In genomic region chr1:234484218-234484617, GRCh38 we compare ENCODE assay signal across 27 cellular contexts.
"Had no signal": no experiment of that assay in that cellular context is flagged by ENCODE, and none has a peak within 500 bp of the region (broad histone marks: within the 10 kb centered on the region; RNA-seq: fewer than 3 reads in every experiment).

No MANE protein-coding gene starts in this region.

- H3K4me2 ChIP-seq: neural progenitor cell had no signal

- H2AFZ ChIP-seq: neural progenitor cell, parathyroid adenoma had no signal

- H3K27ac ChIP-seq: epithelial cell of prostate, heart right ventricle, neural progenitor cell, parathyroid adenoma, right lobe of liver, thoracic aorta, upper lobe of left lung had no signal

- DNase-seq: dorsolateral prefrontal cortex; effector CD4-positive, alpha-beta T cell; glutamatergic neuron; heart right ventricle; hippocampal formation; mesendoderm; midbrain; naive thymus-derived CD4-positive, alpha-beta T cell; right lobe of liver; small intestine; stimulated activated CD4-positive, alpha-beta T cell treated with anti-CD3 and anti-CD28 coated beads, Interleukin-15, amount 100 ng/mL, for 24 hours; stimulated activated CD4-positive, alpha-beta T cell treated with anti-CD3 and anti-CD28 coated beads, Interleukin-2, amount 100 ng/mL, for 48 hours; stimulated activated naive B cell treated with anti-CD40 and anti-IgM and Interleukin-4, amounts not matched to agents 10 μg/mL and 1 μg/mL and 100 μg/mL, for 72 hours; upper lobe of left lung had no signal

- H3K9me3 ChIP-seq: heart right ventricle, right lobe of liver, thoracic aorta, tibial nerve, upper lobe of left lung had no signal

- H3K36me3 Mint-ChIP-seq: naive thymus-derived CD4-positive, alpha-beta T cell; neural progenitor cell; stimulated activated naive B cell treated with anti-CD40 and anti-IgM and Interleukin-4, amounts not matched to agents 10 μg/mL and 1 μg/mL and 100 μg/mL, for 72 hours had no signal

- H3K4me3 Mint-ChIP-seq: naive thymus-derived CD4-positive, alpha-beta T cell; nephron; neural progenitor cell; stimulated activated naive B cell treated with anti-CD40 and anti-IgM and Interleukin-4, amounts not matched to agents 10 μg/mL and 1 μg/mL and 100 μg/mL, for 72 hours; stimulated activated naive CD8-positive, alpha-beta T cell treated with anti-CD3 and anti-CD28 coated beads, Interleukin-15, Interleukin-2, amounts not matched to agents 100 ng/mL and 50 ng/mL, for 24 hours had no signal

- FAIRE-seq: colon, keratinocyte, small intestine, urothelium cell line had no signal

- H3K4me3 ChIP-seq: dorsolateral prefrontal cortex, heart right ventricle, neural progenitor cell, right lobe of liver, thoracic aorta, tibial nerve, upper lobe of left lung had no signal

- H3K27ac Mint-ChIP-seq: naive thymus-derived CD4-positive, alpha-beta T cell; nephron; neural progenitor cell; progenitor cell of endocrine pancreas; stimulated activated naive B cell treated with anti-CD40 and anti-IgM and Interleukin-4, amounts not matched to agents 10 μg/mL and 1 μg/mL and 100 μg/mL, for 72 hours; stimulated activated naive CD8-positive, alpha-beta T cell treated with anti-CD3 and anti-CD28 coated beads, Interleukin-15, Interleukin-2, amounts not matched to agents 100 ng/mL and 50 ng/mL, for 24 hours had no signal

- H3K9ac ChIP-seq: neural progenitor cell, parathyroid adenoma had no signal

- ATAC-seq: esophagus mucosa; heart right ventricle; left lobe of liver; naive thymus-derived CD4-positive, alpha-beta T cell; right lobe of liver; stimulated activated naive B cell treated with anti-CD40 and anti-IgM and Interleukin-4, amounts not matched to agents 10 μg/mL and 1 μg/mL and 100 μg/mL, for 72 hours had no signal

- H3K27me3 ChIP-seq: dorsolateral prefrontal cortex, right lobe of liver, tibial nerve, upper lobe of left lung had no signal

- H3K36me3 ChIP-seq: heart right ventricle, neural progenitor cell, right lobe of liver, thoracic aorta, tibial nerve, upper lobe of left lung had no signal

- H3K4me1 ChIP-seq: parathyroid adenoma, right lobe of liver had no signal

- H3K79me2 ChIP-seq: parathyroid adenoma had no signal
